In the genomic region with DNA sequence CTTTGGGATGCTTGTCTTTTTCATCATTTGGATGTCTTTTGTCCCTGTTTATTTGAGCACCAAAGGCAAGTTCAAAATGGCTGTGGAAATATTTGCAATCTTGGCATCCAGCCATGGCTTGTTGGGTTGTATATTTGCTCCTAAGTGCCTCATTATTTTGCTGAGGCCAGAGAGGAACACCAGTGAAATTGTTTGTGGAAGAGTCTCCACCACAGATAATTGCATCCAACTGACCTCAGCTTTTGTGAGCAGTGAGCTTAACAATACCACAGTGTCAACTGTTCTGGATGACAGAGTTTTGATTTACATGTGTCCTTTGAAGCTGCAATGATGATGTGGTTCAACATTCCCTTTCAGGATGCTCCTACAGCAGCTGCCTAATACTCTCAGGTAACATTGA, we compare ENCODE assay signal across 19 cellular contexts.
DNase-seq lines count a peak whose midpoint lies in the region; ATAC-seq, FAIRE-seq and TF ChIP-seq lines count a peak whose summit lies in the region.
"Had no signal": no experiment of that assay in that cellular context is flagged by ENCODE, and none has a peak within 500 bp of the region (broad histone marks: within the 10 kb centered on the region; RNA-seq: fewer than 3 reads in every experiment).

No MANE protein-coding gene starts in this region.

- peaks cover 1% of the 10 kb centered on the region for H3K27me3 Mint-ChIP-seq in activated CD4-positive, alpha-beta T cell treated with anti-CD3 and anti-CD28 coated beads, Interleukin-2, amount 10 ng/mL, durations not matched to agents 7 days and 5 days

- in situ Hi-C loops in K562 (cut with MboI), result no loop called here

- DNase-seq in DMS79 (lab: John Stamatoyannopoulos, UW) (peak; percentile 8), DMS79 treated with DMSO at 0.1 percent for 48 hours (lab: John Stamatoyannopoulos, UW) (no peak), NCI-H2227 treated with DMSO at 0.1 percent for 48 hours (lab: John Stamatoyannopoulos, UW) (peak; percentile 94), K562 (ENCODE audit: extremely low read depth in 1 of 4, low spot score in 3 of 4) (no peak), substantia nigra (lab: John Stamatoyannopoulos, UW) (peak in 22 of 49 donors; percentile 1 to 61 (median 23)), NCI-H524 treated with DMSO at 0.1 percent for 48 hours (lab: John Stamatoyannopoulos, UW) (no peak), D721Med (ENCODE audit: insufficient read length, low spot score) (no peak)
- DNase-seq in activated CD4-positive, alpha-beta T cell treated with anti-CD3 and anti-CD28 coated beads, Interleukin-2, amount 10 ng/mL, durations not matched to agents 7 days and 5 days, result no peak
- DNase-seq: activated CD4-positive, alpha-beta T cell treated with anti-CD3 and anti-CD28 coated beads for 48 hours; activated naive CD4-positive, alpha-beta T cell treated with anti-CD3 and anti-CD28 coated beads for 36 hours; endodermal cell; left cardiac atrium; stimulated activated CD4-positive, alpha-beta T cell treated with anti-CD3 and anti-CD28 coated beads, Interleukin-1b, Interleukin-23, amount 100 ng/mL, for 48 hours; stomach had no signal

- no peak for TF ChIP-seq POLR2A in K562 (conservative IDR thresholded peaks at IDR 0.05)

- no peaks in the 10 kb centered on the region for H3K36me3 Mint-ChIP-seq in activated CD4-positive, alpha-beta T cell treated with anti-CD3 and anti-CD28 coated beads, Interleukin-2, amount 10 ng/mL, durations not matched to agents 7 days and 5 days (ENCODE audit: low read depth)
- H3K36me3 Mint-ChIP-seq: mesothelial cell of epicardium had no signal

- no peak for FAIRE-seq in K562 (lab: Jason Lieb, UNC)
- FAIRE-seq in D721Med (lab: Jason Lieb, UNC), result no peak
- FAIRE-seq: TTC549 had no signal

- H3K79me2 ChIP-seq in K562 (ENCODE audit: control insufficient read depth, insufficient read depth, low read length), result no peaks in the 10 kb centered on the region

- H3K27me3 ChIP-seq in K562 (ENCODE audit: control insufficient read depth in 2 of 2, insufficient read depth in 2 of 2, low read length in 2 of 2), result peaks cover 6% of the 10 kb centered on the region in 2 experiments; a peak in 4 of 5 replicates
- H3K27me3 ChIP-seq: ascending aorta, BLaER1, stomach had no signal

- H3K27ac ChIP-seq in K562 (ENCODE audit: extremely low read depth, low read depth, low read length) (no peak overlapping the region), substantia nigra (ENCODE audit: low read depth, low read length, poor library complexity, severe bottlenecking) (peak overlapping the region; percentile 78)
- H3K27ac ChIP-seq: ascending aorta, BLaER1, stomach had no signal

- H4K20me1 ChIP-seq in K562 (replicated peaks; ENCODE audit: control insufficient read depth, insufficient read depth, low read length), result no peaks in the 10 kb centered on the region
- H4K20me1 ChIP-seq: BLaER1 had no signal

- TF ChIP-seq RAD21 in K562 (CRISPR knock-in tag; conservative IDR thresholded peaks at IDR 0.05 in 1 of 2, IDR thresholded peaks at IDR 0.05 in 1 of 2), result no peak

- no peaks in the 10 kb centered on the region for H3K36me3 ChIP-seq in K562 (ENCODE audit: control insufficient read depth, insufficient read depth, low read length)
- H3K36me3 ChIP-seq: ascending aorta, BLaER1, stomach had no signal

- no peaks in the 10 kb centered on the region for H3K4me1 Mint-ChIP-seq in activated CD4-positive, alpha-beta T cell treated with anti-CD3 and anti-CD28 coated beads, Interleukin-2, amount 10 ng/mL, durations not matched to agents 7 days and 5 days
- H3K4me1 Mint-ChIP-seq: mesothelial cell of epicardium had no signal

- POLR2A ChIA-PET in K562 (lab: Yijun Ruan, JAX), result no interaction called here
- POLR2A ChIA-PET in activated CD4-positive, alpha-beta T cell treated with anti-CD3 and anti-CD28 coated beads, Interleukin-2, amount 10 ng/mL, durations not matched to agents 7 days and 5 days (lab: Charles Lee), result no interaction called here

- H3K9ac ChIP-seq in K562 (ENCODE audit: insufficient read depth in 1 of 2, low read depth in 2 of 2, low read length in 2 of 2), result no peak overlapping the region
- H3K9ac ChIP-seq: BLaER1 had no signal

- no TSS peak for BruUV-seq in K562 (replicated peaks; lab: Mats Ljungman, UMichigan)

- H3K4me3 Mint-ChIP-seq in activated CD4-positive, alpha-beta T cell treated with anti-CD3 and anti-CD28 coated beads, Interleukin-2, amount 10 ng/mL, durations not matched to agents 7 days and 5 days, result no peak overlapping the region
- H3K4me3 Mint-ChIP-seq: activated naive CD4-positive, alpha-beta T cell treated with anti-CD3 and anti-CD28 coated beads for 36 hours; endodermal cell; mesothelial cell of epicardium had no signal

- no peak for ATAC-seq in K562
- ATAC-seq: left cardiac atrium, sciatic nerve had no signal

- no peaks in the 10 kb centered on the region for H3K9me3 ChIP-seq in K562 (replicated peaks; ENCODE audit: control insufficient read depth, insufficient read depth, low read depth, low read length)
- H3K9me3 ChIP-seq: ascending aorta, stomach had no signal

- TF ChIP-seq CTCF in K562 (IDR thresholded peaks at IDR 0.05 in 2 of 3, conservative IDR thresholded peaks at IDR 0.05 in 1 of 3; ENCODE audit: insufficient read depth in 2 of 3, low read depth in 1 of 3, low read length in 3 of 3) (no peak), D721Med (IDR thresholded peaks at IDR 0.05; ENCODE audit: insufficient read depth, missing control alignments) (no peak)

- no peaks in the 10 kb centered on the region for H3K9me1 ChIP-seq in K562 (ENCODE audit: control insufficient read depth, insufficient read depth, low read length)

- intact Hi-C loops in K562 (cut with micrococcal nuclease), result no loop called here

- TF ChIP-seq EP300 in K562 (IDR thresholded peaks at IDR 0.05; ENCODE audit: low read length), result no peak

- CTCF ChIA-PET in K562 (lab: Yijun Ruan, JAX; ENCODE audit: low intra/inter-chr PET ratio), result interaction anchor here (0.6 kb wide), 1 partner anchor 216 kb away, joined by 3 read pairs; no protein-coding TSS in a partner anchor
- CTCF ChIA-PET in activated CD4-positive, alpha-beta T cell treated with anti-CD3 and anti-CD28 coated beads, Interleukin-2, amount 10 ng/mL, durations not matched to agents 7 days and 5 days (lab: Charles Lee), result no interaction called here

- H3K4me3 ChIP-seq in K562, result no peak overlapping the region
- H3K4me3 ChIP-seq: ascending aorta, BLaER1, stomach had no signal

- H3K4me1 ChIP-seq in K562 (replicated peaks in 1 of 2; ENCODE audit: control insufficient read depth in 2 of 2, insufficient read depth in 2 of 2, low read length in 2 of 2), result peaks cover 0 to 7% of the 10 kb centered on the region in 2 experiments; a peak in 1 of 5 replicates
- H3K4me1 ChIP-seq: ascending aorta, BLaER1, stomach had no signal

- H3K9me3 Mint-ChIP-seq in activated CD4-positive, alpha-beta T cell treated with anti-CD3 and anti-CD28 coated beads, Interleukin-2, amount 10 ng/mL, durations not matched to agents 7 days and 5 days, result no peaks in the 10 kb centered on the region
- H3K9me3 Mint-ChIP-seq: activated naive CD4-positive, alpha-beta T cell treated with anti-CD3 and anti-CD28 coated beads for 36 hours; mesothelial cell of epicardium had no signal

- H2AFZ ChIP-seq in K562 (ENCODE audit: low read depth, low read length), result no peak overlapping the region

- H3K4me2 ChIP-seq in K562 (ENCODE audit: insufficient read depth, low read length), result no peak overlapping the region
- H3K4me2 ChIP-seq: BLaER1 had no signal

- H3K27ac Mint-ChIP-seq in activated CD4-positive, alpha-beta T cell treated with anti-CD3 and anti-CD28 coated beads, Interleukin-2, amount 10 ng/mL, durations not matched to agents 7 days and 5 days, result no peak overlapping the region
- H3K27ac Mint-ChIP-seq: activated naive CD4-positive, alpha-beta T cell treated with anti-CD3 and anti-CD28 coated beads for 36 hours; endodermal cell; mesothelial cell of epicardium had no signal

TF ChIP-seq in K562, 482 proteins besides CTCF, POLR2A, EP300 and RAD21:
- TF ChIP-seq NFATC3 (IDR thresholded peaks at IDR 0.05) (no peak), NFIC (IDR thresholded peaks at IDR 0.05) (0 out of 2 replicates have a peak, but pooled peaks have one; percentile 7)

Comparison
In these comparisons a context has a peak if more than half of its experiments do, and no peak if none do; other contexts are left out.
1. DNase-seq: peak in DMS79 (single experiment) and NCI-H2227 treated with DMSO at 0.1 percent for 48 hours (single experiment); none in DMS79 treated with DMSO at 0.1 percent for 48 hours (single experiment), K562 (0 of 4), NCI-H524 treated with DMSO at 0.1 percent for 48 hours (single experiment), D721Med (single experiment) and activated CD4-positive, alpha-beta T cell treated with anti-CD3 and anti-CD28 coated beads, Interleukin-2, amount 10 ng/mL, durations not matched to agents 7 days and 5 days (single experiment).